Comparison of ENCODE assay signal across 1 cellular context in the genomic region with DNA sequence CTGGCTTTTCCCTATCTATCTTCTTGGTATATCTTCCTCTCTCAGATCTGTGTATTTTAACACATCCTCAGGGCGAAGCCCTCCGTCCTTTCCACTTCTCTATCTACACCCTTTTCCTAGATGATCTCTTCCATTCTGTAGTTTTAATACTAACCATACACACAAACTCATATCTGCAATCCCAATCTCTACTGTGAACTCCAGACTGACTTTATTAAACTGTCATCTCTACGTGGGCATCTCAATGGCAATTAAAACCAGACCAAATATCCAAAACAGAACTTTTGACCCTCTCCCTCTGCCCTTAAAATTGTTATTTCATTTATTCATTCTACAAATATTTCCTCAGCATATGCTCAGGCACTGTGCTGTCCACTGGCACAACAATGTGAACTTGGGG.
TF ChIP-seq lines count a peak whose summit lies in the region.

No MANE protein-coding gene starts in this region.

TF ChIP-seq in GM12878, 131 proteins besides CTCF, POLR2A, EP300 and RAD21 (continued from another document):
- TF ChIP-seq PML (IDR thresholded peaks at IDR 0.05; ENCODE audit: low read length) (no peak), MYB (IDR thresholded peaks at IDR 0.05; ENCODE audit: borderline replicate concordance, low read depth, low read length) (no peak), BRCA1 (IDR thresholded peaks at IDR 0.05; ENCODE audit: low read depth, low read length) (no peak), SUZ12 (IDR thresholded peaks at IDR 0.05; ENCODE audit: unreplicated experiment) (no peak), RCOR1 (conservative IDR thresholded peaks at IDR 0.05; ENCODE audit: low read depth, low read length) (no peak), SIN3A (IDR thresholded peaks at IDR 0.05; ENCODE audit: low read depth, low read length) (no peak), FOS (IDR thresholded peaks at IDR 0.05; ENCODE audit: borderline replicate concordance, extremely low read depth, insufficient read length) (no peak), CREB1 (IDR thresholded peaks at IDR 0.05; ENCODE audit: low read depth) (no peak), NBN (IDR thresholded peaks at IDR 0.05) (no peak), BMI1 (IDR thresholded peaks at IDR 0.05; ENCODE audit: borderline replicate concordance) (no peak), HCFC1 (IDR thresholded peaks at IDR 0.05; ENCODE audit: low read length) (no peak)
TF ChIP-seq in GM12878: peak in this region for 0.
